In the genomic region with DNA sequence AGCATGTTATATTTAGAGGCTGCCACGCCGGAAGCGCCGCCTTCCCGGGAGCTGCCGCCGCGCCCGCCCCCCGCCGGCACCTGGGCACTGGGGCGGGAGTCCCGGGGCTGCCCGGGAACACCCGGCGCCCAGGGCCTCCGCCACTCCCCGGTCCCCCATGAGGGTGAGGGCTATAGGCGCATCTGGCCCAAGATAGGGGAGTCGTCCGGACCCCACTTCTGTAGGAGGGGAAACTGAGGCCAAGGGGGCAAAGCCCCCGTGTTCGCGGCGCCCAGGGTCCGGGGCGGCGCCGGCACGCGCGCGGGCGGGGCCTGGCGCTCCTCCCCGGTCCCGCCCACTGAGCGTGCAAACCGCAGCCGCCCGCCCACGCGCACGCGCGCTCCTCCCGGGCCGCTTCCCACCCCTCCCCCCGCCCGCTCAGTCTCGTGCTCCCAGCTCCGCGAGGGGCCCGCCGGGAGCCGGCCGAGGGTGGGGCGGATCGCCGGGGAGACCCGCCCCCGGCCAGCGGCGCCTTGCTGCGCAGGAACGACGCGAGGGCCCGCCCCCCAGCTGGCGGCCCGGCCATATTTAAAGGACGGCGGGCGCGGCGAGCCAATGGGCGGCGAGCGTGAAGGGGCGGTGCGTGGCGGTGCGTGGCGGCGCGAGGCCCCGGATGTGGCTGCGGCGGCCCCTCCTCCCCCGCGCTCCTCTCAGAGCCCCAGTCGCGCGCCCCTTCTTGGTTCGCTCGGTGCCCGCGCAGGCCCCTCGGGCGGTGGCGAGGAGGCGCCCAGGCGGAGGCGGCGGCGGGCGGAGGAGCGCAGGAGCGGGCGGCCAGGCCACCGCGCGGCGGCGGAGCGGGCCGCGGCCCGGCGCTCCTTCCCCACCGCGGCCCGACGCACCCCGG, we compare ENCODE assay signal across 8 cellular contexts. TPM values are rescaled to one million over a fixed set of nuclear protein-coding genes. Genes with fewer than 3 reads are reported as not detected.
DNase-seq lines count a peak whose midpoint lies in the region; ATAC-seq and TF ChIP-seq lines count a peak whose summit lies in the region.

LSM14B (plus strand) TSS at position 700 of the 883 bp plus-strand sequence. CDS start 192 bp downstream, outside the sequence.

- ATAC-seq in HG02884 (IDR thresholded peaks at IDR 0.05; ENCODE audit: unreplicated experiment) (peak; percentile 70), heart right ventricle (peak; percentile 86 to 94 (median 90)), upper lobe of left lung (ENCODE audit: low FRiP score in 2 of 2) (peak; percentile 93 to 95)

- no peaks in the 10 kb centered on the region for H3K9me3 ChIP-seq in heart right ventricle
- no peaks in the 10 kb centered on the region for H3K9me3 ChIP-seq in upper lobe of left lung

- H3K27me3 ChIP-seq in heart right ventricle: peaks cover 0 to 15% (median 11%) of the 10 kb centered on the region in 7 donors
- H3K27me3 ChIP-seq in upper lobe of left lung: peaks cover 0 to 3% (median 0%) of the 10 kb centered on the region in 4 donors

- intact Hi-C loops in T-helper 1 cell treated with Interleukin-12 subunit alpha and Interleukin-12 subunit beta and Interleukin-4 antibody, amounts not matched to agents 30 ng/mL and 1 ng/mL, for 36 hours (cut with micrococcal nuclease): loop anchor here (1.0 to 10.0 kb wide), 12 partner anchors 15 to 813 kb away; partner anchors contain the start of genes ADRM1, GID8, MRGBP and OSBPL2
- intact Hi-C loops in heart right ventricle (cut with DNase I) (loop anchor here in 6 of 10 donors (1.0 to 5.0 kb wide), 5 partner anchors 15 to 56 kb away; partner anchors contain the start of genes TAF4 (in 2 of the 6), PSMA7 (in 1 of the 6) and SS18L1 (in 1 of the 6)), posterior vena cava (cut with DNase I) (loop anchor here (5.0 kb wide), 1 partner anchor 55 kb away; the partner anchor contains the start of gene TAF4 (in 2 of the 2))

- H3K4me3 ChIP-seq in heart right ventricle: peak within 1 kb of the TSS; percentile 65 to 94 (median 81)
- H3K4me3 ChIP-seq in upper lobe of left lung: peak within 1 kb of the TSS; percentile 76 to 99 (median 91)

- no peak for TF ChIP-seq EP300 in upper lobe of left lung (IDR thresholded peaks at IDR 0.05)

- H3K36me3 ChIP-seq in heart right ventricle (peaks cover 0 to 30% (median 21%) of the 10 kb centered on the region in 9 donors), upper lobe of left lung (peaks cover 13 to 27% (median 18%) of the 10 kb centered on the region in 4 donors)

- 0 to 1% methylated on average over 76 to 122 of the region's 125 CpGs for WGBS in heart right ventricle, 2 donors
- 0 to 1% methylated on average over 13 to 32 of the region's 125 CpGs for WGBS in upper lobe of left lung, 2 donors

- H3K4me1 ChIP-seq in heart right ventricle: peaks cover 5 to 57% (median 41%) of the 10 kb centered on the region in 9 donors
- peaks cover 17 to 23% (median 19%) of the 10 kb centered on the region in 4 donors for H3K4me1 ChIP-seq in upper lobe of left lung

- TF ChIP-seq CTCF in heart right ventricle (IDR thresholded peaks at IDR 0.05): no peak
- TF ChIP-seq CTCF in upper lobe of left lung (IDR thresholded peaks at IDR 0.05): peak in 2 of 6 experiments; percentile 11 to 24

- TF ChIP-seq POLR2A in GM15510 (IDR thresholded peaks at IDR 0.05; ENCODE audit: borderline replicate concordance, extremely low read depth, insufficient read length): peak; percentile 52
- TF ChIP-seq POLR2A in upper lobe of left lung (IDR thresholded peaks at IDR 0.05): peak in 2 of 4 donors; percentile 52 to 68

- peak within 1 kb of the TSS; percentile 85 to 99 (median 94) for H3K27ac ChIP-seq in heart right ventricle
- peak within 1 kb of the TSS; percentile 90 to 97 (median 94) for H3K27ac ChIP-seq in upper lobe of left lung

- DNase-seq in NCI-H1694 (lab: John Stamatoyannopoulos, UW) (peak; percentile 73), amniotic epithelial cell (ENCODE audit: low read depth) (peak; percentile 93), heart right ventricle (peak; percentile 95 to 98), posterior vena cava (ENCODE audit: low spot score) (peak; percentile 99), upper lobe of left lung (peak; percentile 96 to 100)

RNA-seq across cellular contexts. Expression of gene LSM14B, which starts in this region (rescaled TPM):
- total RNA-seq in T-helper 1 cell treated with Interleukin-12 subunit alpha and Interleukin-12 subunit beta and Interleukin-4 antibody, amounts not matched to agents 30 ng/mL and 1 ng/mL, for 36 hours: 31.4 and 33.2 TPM in 2 replicates
- 10 to 100 TPM; 50.8 to 63.7 (median 60.5) TPM for total RNA-seq in heart right ventricle
- polyA plus RNA-seq in heart right ventricle: 10 to 100 TPM; 15.7 to 41.7 TPM
- total RNA-seq in posterior vena cava: 10 to 100 TPM; 24.4 to 26.3 TPM
- total RNA-seq in upper lobe of left lung: 10 to 100 TPM; 27.8 to 46.3 (median 36.4) TPM

Comparison
In these comparisons a context has a peak if more than half of its experiments do, and no peak if none do; other contexts are left out.
1. Peak in every context shown above with its lines: DNase-seq, ATAC-seq, H3K4me3 ChIP-seq and H3K27ac ChIP-seq.